In the genomic region with DNA sequence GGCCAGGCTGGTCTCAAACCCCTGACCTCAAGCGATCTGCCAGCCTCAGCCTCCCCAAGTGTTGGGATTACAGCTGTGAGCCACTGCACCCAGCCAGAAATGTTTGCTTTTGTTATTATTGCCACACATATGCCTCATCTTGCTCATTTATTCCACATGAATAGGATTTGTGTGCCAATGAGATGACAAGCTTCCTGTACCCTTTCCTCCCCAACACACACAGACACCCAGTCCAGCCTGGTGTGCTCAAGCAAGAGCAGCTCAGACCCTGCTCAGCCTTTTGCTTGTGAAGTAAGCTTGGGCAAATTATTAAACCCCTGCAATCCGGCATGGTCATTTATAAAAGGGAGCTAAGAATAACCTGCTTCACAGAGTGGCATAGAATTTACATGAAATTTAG, we compare ENCODE assay signal across 16 cellular contexts.
DNase-seq lines count a peak whose midpoint lies in the region; ATAC-seq and TF ChIP-seq lines count a peak whose summit lies in the region.
"Had no signal": no experiment of that assay in that cellular context is flagged by ENCODE, and none has a peak within 500 bp of the region (broad histone marks: within the 10 kb centered on the region; RNA-seq: fewer than 3 reads in every experiment).

No MANE protein-coding gene starts in this region.

- no peak overlapping the region for H3K4me3 ChIP-seq in mammary epithelial cell (replicated peaks in 1 of 3; ENCODE audit: insufficient read depth in 1 of 3, low read depth in 2 of 3, low read length in 3 of 3)
- H3K4me3 ChIP-seq: dorsolateral prefrontal cortex had no signal

- no peak overlapping the region for H3K9ac ChIP-seq in mammary epithelial cell (ENCODE audit: insufficient read depth, low read length)

- 93% methylated on average over 1 of the region's 2 CpGs for WGBS in mammary epithelial cell (ENCODE audit: low coverage, missing lambda C conversion rate)

- CTCF ChIA-PET in mammary epithelial cell (lab: Charles Lee; ENCODE audit: low non-redundant PET) = no interaction called here

- peak overlapping the region; percentile 55 for H3K27ac ChIP-seq in C4-2B
- H3K27ac ChIP-seq in mammary epithelial cell (ENCODE audit: insufficient read depth, low read depth, low read length) = no peak overlapping the region
- H3K27ac ChIP-seq in caudate nucleus (ENCODE audit: low read depth, low read length) = no peak overlapping the region
- H3K27ac ChIP-seq in substantia nigra (ENCODE audit: low read depth, low read length, poor library complexity, severe bottlenecking) = no peak overlapping the region
- H3K27ac ChIP-seq: dorsolateral prefrontal cortex had no signal

- ATAC-seq in left lobe of liver (peak; percentile 52), HG03354 (IDR thresholded peaks at IDR 0.05; ENCODE audit: poor library complexity, severe bottlenecking, unreplicated experiment) (no peak)
- ATAC-seq: T-cell had no signal

- TF ChIP-seq CTCF in C4-2B (conservative IDR thresholded peaks at IDR 0.05) (no peak), mammary epithelial cell (conservative IDR thresholded peaks at IDR 0.05 in 1 of 2, IDR thresholded peaks at IDR 0.05 in 1 of 2; ENCODE audit: extremely low read depth in 1 of 2, insufficient read depth in 1 of 2, low read depth in 1 of 2, low read length in 2 of 2) (no peak)

- no peaks in the 10 kb centered on the region for H3K79me2 ChIP-seq in mammary epithelial cell (ENCODE audit: insufficient read depth, low read length)

- no peaks in the 10 kb centered on the region for H3K27me3 ChIP-seq in mammary epithelial cell (ENCODE audit: insufficient read depth, low read length)

- DNase-seq in M059J (ENCODE audit: low read depth) (peak; percentile 46), mammary epithelial cell (peak; percentile 12), left lobe of liver (ENCODE audit: low spot score) (no peak), caudate nucleus (lab: John Stamatoyannopoulos, UW) (no peak), substantia nigra (lab: John Stamatoyannopoulos, UW) (no peak)
- no peak for DNase-seq in effector CD4-positive, alpha-beta T cell
- DNase-seq: activated CD4-positive, alpha-beta T cell treated with anti-CD3 and anti-CD28 coated beads for 4 hours; activated T-cell treated with anti-CD3 and anti-CD28 coated beads, Interleukin-2, amount 50 U/mL, for 24 hours; amniotic stem cell; dorsolateral prefrontal cortex; glutamatergic neuron; NCI-H2081 treated with DMSO at 0.1 percent for 48 hours; nephron progenitor cell; T-cell had no signal

- BruUV-seq in mammary epithelial cell (replicated peaks; lab: Mats Ljungman, UMichigan) = no TSS peak

- no peaks in the 10 kb centered on the region for H4K20me1 ChIP-seq in mammary epithelial cell (ENCODE audit: insufficient read depth, low read length)

- no peak overlapping the region for H3K4me2 ChIP-seq in mammary epithelial cell (ENCODE audit: insufficient read depth, low read depth, low read length)

- H3K9me3 ChIP-seq in mammary epithelial cell (replicated peaks; ENCODE audit: insufficient read depth, low read length) = no peaks in the 10 kb centered on the region

- dilution Hi-C loops in mammary epithelial cell (cut with HindIII; ENCODE audit: low sequenced_read_pairs) = no loop called here

- H2AFZ ChIP-seq in mammary epithelial cell (ENCODE audit: low read depth, low read length) = no peak overlapping the region

- in situ Hi-C loops in mammary epithelial cell (cut with MboI; ENCODE audit: low sequenced_read_pairs in 2 of 2) = no loop called here

- intact Hi-C loops in mammary epithelial cell (cut with micrococcal nuclease) = no loop called here

- H3K4me1 ChIP-seq in mammary epithelial cell (ENCODE audit: insufficient read depth, low read length) = no peaks in the 10 kb centered on the region

- H3K36me3 ChIP-seq in mammary epithelial cell (ENCODE audit: insufficient read depth, low read length) = no peaks in the 10 kb centered on the region

Comparison
In these comparisons a context has a peak if more than half of its experiments do, and no peak if none do; other contexts are left out.
1. DNase-seq: peak in M059J (single experiment) and mammary epithelial cell (single experiment); none in left lobe of liver (single experiment), effector CD4-positive, alpha-beta T cell (single experiment), caudate nucleus (0 of 61) and substantia nigra (0 of 49).